Comparison of ENCODE assay signal across 1 cellular context in the genomic region with DNA sequence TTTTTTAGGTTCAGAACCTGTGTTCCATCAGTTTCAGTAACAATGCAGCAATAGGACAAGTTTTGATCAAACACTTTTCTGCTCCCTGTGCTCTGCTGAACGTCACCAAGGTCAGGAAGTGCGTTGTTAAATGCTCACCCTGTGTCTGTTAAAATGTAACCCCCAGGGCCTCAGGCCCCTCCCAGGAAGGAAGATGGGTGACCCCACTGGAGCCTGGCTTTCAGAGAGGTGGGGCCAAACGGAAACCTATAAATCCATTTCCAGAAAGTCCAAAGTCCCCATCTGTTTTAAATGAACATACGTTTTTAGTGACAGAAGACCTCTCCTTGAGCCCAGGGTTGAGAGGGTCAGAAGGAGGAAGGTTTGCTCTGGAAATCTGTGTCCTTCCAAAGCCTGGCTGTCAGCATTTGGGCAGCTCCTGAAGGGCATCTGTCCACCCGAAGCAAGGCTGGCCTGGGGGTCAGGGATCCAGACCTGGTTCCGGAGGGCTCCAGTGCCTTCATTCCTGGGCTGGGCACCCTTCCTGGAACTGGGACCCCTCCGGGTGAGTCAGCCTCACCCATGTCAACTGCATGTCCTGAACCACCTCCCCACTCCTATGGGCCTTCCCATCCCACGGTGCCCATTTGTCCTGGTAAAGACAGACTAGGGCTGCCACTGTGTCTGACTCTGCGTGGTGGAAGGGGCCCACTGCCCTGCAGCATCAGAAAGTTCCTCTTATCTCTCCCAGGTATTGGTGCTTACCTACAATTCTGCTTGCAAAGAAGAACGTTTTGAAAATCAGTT.
TF ChIP-seq lines count a peak whose summit lies in the region.

No MANE protein-coding gene starts in this region.

TF ChIP-seq in HepG2, 621 proteins besides CTCF, POLR2A, EP300 and RAD21 (continued from another document and continues in another):
- TF ChIP-seq DPF2 (CRISPR knock-in tag; IDR thresholded peaks at IDR 0.05; ENCODE audit: borderline replicate concordance, low read depth), result peak; percentile 38; the same call in 1 of the 2 replicates
- TF ChIP-seq ZNF646 (CRISPR knock-in tag; IDR thresholded peaks at IDR 0.05), result no peak
- peak; percentile 35; the same call in 1 of the 2 replicates for TF ChIP-seq MEF2D (CRISPR knock-in tag; IDR thresholded peaks at IDR 0.05)
- TF ChIP-seq TBP (CRISPR knock-in tag; IDR thresholded peaks at IDR 0.05), result no peak
- no peak for TF ChIP-seq ZEB1 (IDR thresholded peaks at IDR 0.05; ENCODE audit: insufficient replicate concordance, low read depth)
- peak; percentile 78 for TF ChIP-seq ATF1 (CRISPR knock-in tag; IDR thresholded peaks at IDR 0.05)
- 0 out of 2 replicates have a peak, but pooled peaks have one; percentile 10 for TF ChIP-seq ARID5B (CRISPR knock-in tag; IDR thresholded peaks at IDR 0.05)
- TF ChIP-seq SMC3 (IDR thresholded peaks at IDR 0.05; ENCODE audit: low read length), result no peak; the same call in 1 of the 2 replicates
- no peak for TF ChIP-seq PAF1 (CRISPR knock-in tag; IDR thresholded peaks at IDR 0.05)
- TF ChIP-seq ZNF792 (CRISPR knock-in tag; IDR thresholded peaks at IDR 0.05), result no peak
- TF ChIP-seq TARDBP (CRISPR knock-in tag; IDR thresholded peaks at IDR 0.05), result 0 out of 2 replicates have a peak, but pooled peaks have one; percentile 51
- TF ChIP-seq HCFC1 (IDR thresholded peaks at IDR 0.05; ENCODE audit: low read depth, low read length), result no peak
- no peak for TF ChIP-seq DDIT3 (CRISPR knock-in tag; IDR thresholded peaks at IDR 0.05)
- TF ChIP-seq ZNF616 (CRISPR knock-in tag; IDR thresholded peaks at IDR 0.05; ENCODE audit: low read depth), result no peak
- TF ChIP-seq SP2 (CRISPR knock-in tag; IDR thresholded peaks at IDR 0.05), result 0 out of 2 replicates have a peak, but pooled peaks have one; percentile 33
- no peak; the same call in 1 of the 2 replicates for TF ChIP-seq ZNF598 (CRISPR knock-in tag; IDR thresholded peaks at IDR 0.05; ENCODE audit: borderline replicate concordance)
- TF ChIP-seq ZFP1 (CRISPR knock-in tag; IDR thresholded peaks at IDR 0.05), result no peak
- TF ChIP-seq, protein P1, sequence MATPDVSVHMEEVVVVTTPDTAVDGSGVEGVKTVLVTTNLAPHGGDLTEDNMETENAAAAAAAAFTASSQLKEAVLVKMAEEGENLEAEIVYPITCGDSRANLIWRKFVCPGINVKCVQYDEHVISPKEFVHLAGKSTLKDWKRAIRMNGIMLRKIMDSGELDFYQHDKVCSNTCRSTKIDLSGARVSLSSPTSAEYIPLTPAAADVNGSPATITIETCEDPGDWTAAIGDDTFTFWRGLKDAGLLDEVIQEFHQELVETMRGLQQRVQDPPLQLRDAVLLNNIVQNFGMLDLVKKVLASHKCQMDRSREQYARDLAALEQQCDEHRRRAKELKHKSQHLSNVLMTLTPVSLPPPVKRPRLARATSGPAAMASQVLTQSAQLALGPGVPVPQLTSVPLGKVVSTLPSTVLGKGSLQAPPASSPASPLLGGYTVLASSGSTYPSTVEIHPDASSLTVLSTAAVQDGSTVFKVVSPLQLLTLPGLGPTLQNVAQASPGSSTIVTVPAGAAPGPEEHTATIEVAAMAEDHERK (CRISPR knock-in tag; IDR thresholded peaks at IDR 0.05; ENCODE audit: low read depth), result no peak
- TF ChIP-seq AGO1 (IDR thresholded peaks at IDR 0.05; ENCODE audit: low read depth, low read length, poor library complexity, severe bottlenecking), result no peak
- no peak for TF ChIP-seq NBN (conservative IDR thresholded peaks at IDR 0.05)
- no peak; the same call in 1 of the 2 replicates for TF ChIP-seq DR1 (CRISPR knock-in tag; IDR thresholded peaks at IDR 0.05)
- no peak; the same call in 1 of the 2 replicates for TF ChIP-seq SPEN (CRISPR knock-in tag; IDR thresholded peaks at IDR 0.05; ENCODE audit: low read depth)
- TF ChIP-seq E2F2 (CRISPR knock-in tag; IDR thresholded peaks at IDR 0.05; ENCODE audit: borderline replicate concordance), result no peak; the same call in 1 of the 2 replicates
- TF ChIP-seq ZFP91 (CRISPR knock-in tag; IDR thresholded peaks at IDR 0.05; ENCODE audit: borderline replicate concordance), result peak; percentile 47; the same call in 1 of the 2 replicates
- TF ChIP-seq ZNF256 (CRISPR knock-in tag; conservative IDR thresholded peaks at IDR 0.05), result no peak
- 0 out of 2 replicates have a peak, but pooled peaks have one; percentile 30 for TF ChIP-seq PHF8 (CRISPR knock-in tag; IDR thresholded peaks at IDR 0.05)
- TF ChIP-seq PRDM15 (CRISPR knock-in tag; IDR thresholded peaks at IDR 0.05), result no peak
- TF ChIP-seq, protein P2, sequence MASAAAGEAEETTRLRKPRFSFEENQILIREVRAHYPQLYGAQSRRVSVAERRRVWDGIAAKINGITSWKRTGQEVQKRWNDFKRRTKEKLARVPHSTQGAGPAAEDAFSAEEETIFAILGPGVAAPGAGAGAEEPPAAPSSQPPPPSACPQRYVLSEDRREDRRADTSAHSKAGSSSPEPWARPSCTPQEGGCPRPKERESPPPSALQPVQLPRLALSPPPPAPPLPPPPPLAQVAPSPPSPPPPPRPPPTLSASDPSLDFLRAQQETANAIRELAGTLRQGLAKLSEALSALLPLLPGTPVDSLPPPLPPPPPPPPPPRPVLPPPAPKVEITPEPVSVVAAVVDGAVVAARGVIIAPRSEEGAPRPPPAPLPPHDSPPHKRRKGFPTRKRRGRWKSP (CRISPR knock-in tag; IDR thresholded peaks at IDR 0.05), result no peak; the same call in 1 of the 2 replicates
- TF ChIP-seq ADNP (CRISPR knock-in tag; IDR thresholded peaks at IDR 0.05), result no peak
- no peak; the same call in 1 of the 2 replicates for TF ChIP-seq ZNF703 (CRISPR knock-in tag; IDR thresholded peaks at IDR 0.05; ENCODE audit: borderline replicate concordance)
